Comparison of ENCODE assay signal across 13 cellular contexts in the genomic region with DNA sequence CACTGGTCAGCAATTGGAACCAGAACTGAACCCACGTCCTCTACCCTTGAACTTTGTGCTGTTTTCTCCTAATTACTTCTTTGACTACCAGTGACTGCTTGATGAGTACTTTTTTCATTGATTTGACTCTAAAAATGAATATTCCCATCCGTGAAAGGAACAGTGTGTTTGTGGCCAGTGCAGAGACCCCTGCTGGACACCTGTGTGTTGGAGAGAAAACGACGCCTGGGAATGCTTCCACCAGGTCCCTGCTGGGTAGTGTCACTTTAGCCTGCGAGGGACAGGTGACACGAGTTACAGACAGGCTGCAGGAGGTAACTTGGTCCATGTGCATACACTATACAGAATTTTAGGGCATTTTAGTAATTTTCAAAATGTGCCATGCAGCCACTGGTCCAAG. TPM values are rescaled to one million over a fixed set of nuclear protein-coding genes. Genes with fewer than 3 reads are reported as not detected.
DNase-seq lines count a peak whose midpoint lies in the region; ATAC-seq, FAIRE-seq and TF ChIP-seq lines count a peak whose summit lies in the region.
"Had no signal": no experiment of that assay in that cellular context is flagged by ENCODE, and none has a peak within 500 bp of the region (broad histone marks: within the 10 kb centered on the region; RNA-seq: fewer than 3 reads in every experiment).

No MANE protein-coding gene starts in this region.

- H3K27ac ChIP-seq in left lung (no peak overlapping the region), substantia nigra (ENCODE audit: low read depth, low read length, poor library complexity, severe bottlenecking) (no peak overlapping the region)

- H3K9me3 Mint-ChIP-seq in activated CD4-positive, alpha-beta T cell treated with anti-CD3 and anti-CD28 coated beads, Interleukin-2, amount 10 ng/mL, durations not matched to agents 7 days and 5 days: peaks cover 3% of the 10 kb centered on the region

- DNase-seq in AG09309 (ENCODE audit: low read depth) (no peak), HuH-7 (ENCODE audit: low spot score) (peak; percentile 37), bronchial epithelial cell (ENCODE audit: low read depth) (no peak), left lung (no peak), substantia nigra (lab: John Stamatoyannopoulos, UW) (no peak), NCI-H2227 (lab: John Stamatoyannopoulos, UW; ENCODE audit: unreplicated experiment) (no peak), anterior cingulate cortex (lab: John Stamatoyannopoulos, UW) (no peak)
- DNase-seq in activated CD4-positive, alpha-beta T cell treated with anti-CD3 and anti-CD28 coated beads, Interleukin-2, amount 10 ng/mL, durations not matched to agents 7 days and 5 days: no peak
- DNase-seq: activated CD4-positive, alpha-beta T cell treated with anti-CD3 and anti-CD28 coated beads for 36 hours; activated gamma-delta T cell treated with Interleukin-2 at 50 U/mL for 16 hours; stimulated activated CD8-positive, alpha-beta memory T cell treated with anti-CD3 and anti-CD28 coated beads, Interleukin-4, amount 100 ng/mL, for 48 hours had no signal

- peak; percentile 76 for FAIRE-seq in bronchial epithelial cell (lab: Jason Lieb, UNC)

- intact Hi-C loops in left lung (cut with DNase I): no loop called here

- no peaks in the 10 kb centered on the region for H3K4me1 Mint-ChIP-seq in activated CD4-positive, alpha-beta T cell treated with anti-CD3 and anti-CD28 coated beads, Interleukin-2, amount 10 ng/mL, durations not matched to agents 7 days and 5 days
- H3K4me1 Mint-ChIP-seq: activated CD4-positive, alpha-beta T cell treated with anti-CD3 and anti-CD28 coated beads for 36 hours had no signal

- H3K9me3 ChIP-seq in left lung: no peaks in the 10 kb centered on the region

- TF ChIP-seq CTCF in AG09309 (IDR thresholded peaks at IDR 0.05; ENCODE audit: control insufficient read depth, insufficient read depth, low read depth, low read length, missing control alignments) (peak; percentile 54), bronchial epithelial cell (IDR thresholded peaks at IDR 0.05; ENCODE audit: insufficient read depth, low read length, severe bottlenecking) (peak; percentile 32), left lung (IDR thresholded peaks at IDR 0.05) (no peak)

- no peak overlapping the region for H3K4me3 ChIP-seq in AG09309 (ENCODE audit: control insufficient read depth, low read depth, low read length)
- H3K4me3 ChIP-seq in bronchial epithelial cell (ENCODE audit: low read depth, low read length): no peak overlapping the region
- H3K4me3 ChIP-seq in left lung: no peak overlapping the region

- no peaks in the 10 kb centered on the region for H3K27me3 ChIP-seq in bronchial epithelial cell (ENCODE audit: control insufficient read depth, insufficient read depth, low read length)
- no peaks in the 10 kb centered on the region for H3K27me3 ChIP-seq in left lung

- CTCF ChIA-PET in activated CD4-positive, alpha-beta T cell treated with anti-CD3 and anti-CD28 coated beads, Interleukin-2, amount 10 ng/mL, durations not matched to agents 7 days and 5 days (lab: Charles Lee): no interaction called here

- no peaks in the 10 kb centered on the region for H3K4me1 ChIP-seq in left lung

- peaks cover 6% of the 10 kb centered on the region for H3K27me3 Mint-ChIP-seq in activated CD4-positive, alpha-beta T cell treated with anti-CD3 and anti-CD28 coated beads, Interleukin-2, amount 10 ng/mL, durations not matched to agents 7 days and 5 days

- H3K27ac Mint-ChIP-seq in activated CD4-positive, alpha-beta T cell treated with anti-CD3 and anti-CD28 coated beads, Interleukin-2, amount 10 ng/mL, durations not matched to agents 7 days and 5 days: no peak overlapping the region
- H3K27ac Mint-ChIP-seq: activated CD4-positive, alpha-beta T cell treated with anti-CD3 and anti-CD28 coated beads for 36 hours had no signal

- POLR2A ChIA-PET in activated CD4-positive, alpha-beta T cell treated with anti-CD3 and anti-CD28 coated beads, Interleukin-2, amount 10 ng/mL, durations not matched to agents 7 days and 5 days (lab: Charles Lee): no interaction called here

- H3K4me3 Mint-ChIP-seq in activated CD4-positive, alpha-beta T cell treated with anti-CD3 and anti-CD28 coated beads, Interleukin-2, amount 10 ng/mL, durations not matched to agents 7 days and 5 days: no peak overlapping the region
- H3K4me3 Mint-ChIP-seq: activated CD4-positive, alpha-beta T cell treated with anti-CD3 and anti-CD28 coated beads for 36 hours had no signal

- H3K36me3 ChIP-seq in bronchial epithelial cell (ENCODE audit: control insufficient read depth, insufficient read depth, low read length) (no peaks in the 10 kb centered on the region), left lung (no peaks in the 10 kb centered on the region)

- peak; percentile 29 for ATAC-seq in left lung
- ATAC-seq: activated CD4-positive, alpha-beta T cell treated with anti-CD3 and anti-CD28 coated beads for 36 hours had no signal

- H3K36me3 Mint-ChIP-seq in activated CD4-positive, alpha-beta T cell treated with anti-CD3 and anti-CD28 coated beads, Interleukin-2, amount 10 ng/mL, durations not matched to agents 7 days and 5 days (ENCODE audit: low read depth): no peaks in the 10 kb centered on the region

RNA-seq across cellular contexts. Expression of a gene that starts 6.8 kb away (rescaled TPM):
- total RNA-seq in bronchial epithelial cell (not detected in 2 replicates), left lung (not detected)
- not detected for total RNA-seq in activated CD4-positive, alpha-beta T cell treated with anti-CD3 and anti-CD28 coated beads, Interleukin-2, amount 10 ng/mL, durations not matched to agents 7 days and 5 days
- total RNA-seq: activated CD4-positive, alpha-beta T cell treated with anti-CD3 and anti-CD28 coated beads for 36 hours; lower leg skin; RPMI7951 had no signal

RNA-seq across cellular contexts. Expression of a gene that starts 43.7 kb away (rescaled TPM):
- total RNA-seq in bronchial epithelial cell (5.2 and 6.8 TPM in 2 replicates), left lung (10 to 100 TPM; 16.0 to 16.4 TPM)
- total RNA-seq in activated CD4-positive, alpha-beta T cell treated with anti-CD3 and anti-CD28 coated beads, Interleukin-2, amount 10 ng/mL, durations not matched to agents 7 days and 5 days: under 1 TPM; 0.15 to 0.22 TPM

Comparison
In these comparisons a context has a peak if more than half of its experiments do, and no peak if none do; other contexts are left out.
1. CTCF ChIP-seq: peak in AG09309 (single experiment) and bronchial epithelial cell (single experiment); none in left lung (0 of 2).